ENCODE assay signal across 12 cellular contexts in genomic region chr4:85153221-85153620, GRCh38.
"Had no signal": no experiment of that assay in that cellular context is flagged by ENCODE, and none has a peak within 500 bp of the region (broad histone marks: within the 10 kb centered on the region; RNA-seq: fewer than 3 reads in every experiment).

No MANE protein-coding gene starts in this region.

- H3K79me2 ChIP-seq: parathyroid adenoma had no signal

- H3K4me3 Mint-ChIP-seq: immature natural killer cell; naive thymus-derived CD4-positive, alpha-beta T cell; stimulated activated naive CD8-positive, alpha-beta T cell treated with anti-CD3 and anti-CD28 coated beads, Interleukin-15, amount 100 ng/mL, for 72 hours; T-helper 17 cell; WTC11 had no signal

- H3K4me3 ChIP-seq: testis had no signal

- H3K27ac ChIP-seq: parathyroid adenoma, testis had no signal

- H3K4me1 ChIP-seq: parathyroid adenoma, testis had no signal

- H2AFZ ChIP-seq: parathyroid adenoma had no signal

- H3K27ac Mint-ChIP-seq: immature natural killer cell; naive thymus-derived CD4-positive, alpha-beta T cell; stimulated activated naive CD8-positive, alpha-beta T cell treated with anti-CD3 and anti-CD28 coated beads, Interleukin-15, amount 100 ng/mL, for 72 hours; T-helper 17 cell; WTC11 had no signal

- H3K27me3 Mint-ChIP-seq: stimulated activated naive CD8-positive, alpha-beta T cell treated with anti-CD3 and anti-CD28 coated beads, Interleukin-15, amount 100 ng/mL, for 72 hours had no signal

- ATAC-seq: naive thymus-derived CD4-positive, alpha-beta T cell; stimulated activated naive CD8-positive, alpha-beta T cell treated with anti-CD3 and anti-CD28 coated beads, Interleukin-15, amount 100 ng/mL, for 72 hours; T-helper 17 cell; WTC11 had no signal

- H3K36me3 Mint-ChIP-seq: immature natural killer cell; naive thymus-derived CD4-positive, alpha-beta T cell; WTC11 had no signal

- H3K27me3 ChIP-seq: testis had no signal

- DNase-seq: activated CD4-positive, alpha-beta T cell treated with anti-CD3 and anti-CD28 coated beads, Interleukin-2, amount 50 U/mL, for 1 hour; activated naive CD4-positive, alpha-beta T cell treated with anti-CD3 and anti-CD28 coated beads, Interleukin-2, amount 50 U/mL, for 16 hours; amygdala; immature natural killer cell; naive thymus-derived CD4-positive, alpha-beta T cell; stimulated activated CD4-positive, alpha-beta T cell treated with anti-CD3 and anti-CD28 coated beads, Interleukin-15, amount 100 ng/mL, for 24 hours; stimulated activated CD4-positive, alpha-beta T cell treated with anti-CD3 and anti-CD28 coated beads, Interleukin-4, amount 100 ng/mL, for 4 hours; stimulated activated naive CD8-positive, alpha-beta T cell treated with anti-CD3 and anti-CD28 coated beads, Interleukin-15, amount 100 ng/mL, for 72 hours; T-helper 17 cell; testis had no signal

- H3K9me3 Mint-ChIP-seq: naive thymus-derived CD4-positive, alpha-beta T cell; stimulated activated naive CD8-positive, alpha-beta T cell treated with anti-CD3 and anti-CD28 coated beads, Interleukin-15, amount 100 ng/mL, for 72 hours; WTC11 had no signal

- H3K4me1 Mint-ChIP-seq: immature natural killer cell; naive thymus-derived CD4-positive, alpha-beta T cell; stimulated activated naive CD8-positive, alpha-beta T cell treated with anti-CD3 and anti-CD28 coated beads, Interleukin-15, amount 100 ng/mL, for 72 hours; T-helper 17 cell had no signal
